Comparison of ENCODE assay signal across 27 cellular contexts in genomic region chr6:94894300-94894699, GRCh38.
"Had no signal": no experiment of that assay in that cellular context is flagged by ENCODE, and none has a peak within 500 bp of the region (broad histone marks: within the 10 kb centered on the region; RNA-seq: fewer than 3 reads in every experiment).

No MANE protein-coding gene starts in this region.

- H3K27ac ChIP-seq: SJSA1 had no signal

- H3K27me3 Mint-ChIP-seq: activated CD4-positive, alpha-beta memory T cell treated with anti-CD3 and anti-CD28 coated beads for 36 hours; activated CD4-positive, alpha-beta T cell treated with anti-CD3 and anti-CD28 coated beads, Interleukin-2, amount 10 ng/mL, durations not matched to agents 24 days and 14 days; activated naive CD8-positive, alpha-beta T cell treated with anti-CD3 and anti-CD28 coated beads, Interleukin-2, amount 50 U/mL, for 24 hours; brain had no signal

- DNase-seq: activated CD4-positive, alpha-beta memory T cell treated with anti-CD3 and anti-CD28 coated beads for 36 hours; activated CD4-positive, alpha-beta T cell treated with anti-CD3 and anti-CD28 coated beads for 1 hour; activated CD4-positive, alpha-beta T cell treated with anti-CD3 and anti-CD28 coated beads, Interleukin-2, amount 10 ng/mL, durations not matched to agents 24 days and 14 days; activated CD8-positive, alpha-beta memory T cell treated with anti-CD3 and anti-CD28 coated beads for 24 hours; activated effector memory CD4-positive, alpha-beta T cell treated with anti-CD3 and anti-CD28 coated beads, Interleukin-2, amount 50 U/mL, for 16 hours; activated naive CD4-positive, alpha-beta T cell treated with Interleukin-2 at 50 U/mL for 16 hours; activated naive CD8-positive, alpha-beta T cell treated with anti-CD3 and anti-CD28 coated beads, Interleukin-2, amount 50 U/mL, for 24 hours; activated T-cell treated with anti-CD3 and anti-CD28 coated beads, Interleukin-2, amount 50 U/mL, for 4 hours; amniotic stem cell; cerebellar nuclear complex; MM.1S; NCI-H1105; NCI-H1436; NCI-H1694 treated with DMSO at 0.1 percent for 48 hours; NCI-H2029 treated with DMSO at 0.1 percent for 48 hours; NCI-H345; NCI-H510A; NCI-H526 treated with DMSO at 0.1 percent for 48 hours; NCI-H82; RPMI8226; SHP77; SW 1271 had no signal

- ATAC-seq: activated naive CD4-positive, alpha-beta T cell treated with anti-CD3 and anti-CD28 coated beads, Interleukin-2, amount 50 U/mL, for 72 hours; activated naive CD8-positive, alpha-beta T cell treated with anti-CD3 and anti-CD28 coated beads, Interleukin-2, amount 50 U/mL, for 24 hours; activated T-cell treated with anti-CD3 and anti-CD28 coated beads, Interleukin-2, amount 50 U/mL, for 4 hours; Panc1; SK-N-SH treated with all-trans-retinoic acid at 6 μM for 48 hours had no signal

- H3K27me3 ChIP-seq: SJSA1 had no signal

- H3K36me3 Mint-ChIP-seq: activated CD4-positive, alpha-beta memory T cell treated with anti-CD3 and anti-CD28 coated beads for 36 hours; activated naive CD4-positive, alpha-beta T cell treated with anti-CD3 and anti-CD28 coated beads, Interleukin-2, amount 50 U/mL, for 72 hours; brain had no signal

- H3K4me1 Mint-ChIP-seq: activated CD4-positive, alpha-beta T cell treated with anti-CD3 and anti-CD28 coated beads, Interleukin-2, amount 10 ng/mL, durations not matched to agents 24 days and 14 days; activated naive CD8-positive, alpha-beta T cell treated with anti-CD3 and anti-CD28 coated beads, Interleukin-2, amount 50 U/mL, for 24 hours; brain had no signal

- H3K9me3 Mint-ChIP-seq: activated CD4-positive, alpha-beta T cell treated with anti-CD3 and anti-CD28 coated beads, Interleukin-2, amount 10 ng/mL, durations not matched to agents 24 days and 14 days; activated naive CD4-positive, alpha-beta T cell treated with anti-CD3 and anti-CD28 coated beads, Interleukin-2, amount 50 U/mL, for 72 hours; activated naive CD8-positive, alpha-beta T cell treated with anti-CD3 and anti-CD28 coated beads, Interleukin-2, amount 50 U/mL, for 24 hours; brain had no signal

- H3K36me3 ChIP-seq: SJSA1 had no signal

- H3K27ac Mint-ChIP-seq: activated CD4-positive, alpha-beta memory T cell treated with anti-CD3 and anti-CD28 coated beads for 36 hours; activated CD4-positive, alpha-beta T cell treated with anti-CD3 and anti-CD28 coated beads, Interleukin-2, amount 10 ng/mL, durations not matched to agents 24 days and 14 days; activated naive CD4-positive, alpha-beta T cell treated with anti-CD3 and anti-CD28 coated beads, Interleukin-2, amount 50 U/mL, for 72 hours; activated naive CD8-positive, alpha-beta T cell treated with anti-CD3 and anti-CD28 coated beads, Interleukin-2, amount 50 U/mL, for 24 hours; brain had no signal

- H3K4me1 ChIP-seq: SJSA1 had no signal

- H3K9me3 ChIP-seq: SJSA1 had no signal

- H3K4me3 Mint-ChIP-seq: activated CD4-positive, alpha-beta memory T cell treated with anti-CD3 and anti-CD28 coated beads for 36 hours; activated CD4-positive, alpha-beta T cell treated with anti-CD3 and anti-CD28 coated beads, Interleukin-2, amount 10 ng/mL, durations not matched to agents 24 days and 14 days; activated naive CD8-positive, alpha-beta T cell treated with anti-CD3 and anti-CD28 coated beads, Interleukin-2, amount 50 U/mL, for 24 hours; activated T-cell treated with anti-CD3 and anti-CD28 coated beads, Interleukin-2, amount 50 U/mL, for 4 hours; brain had no signal

- H3K4me3 ChIP-seq: SJSA1 had no signal
